ENCODE assay signal across 8 cellular contexts in genomic region chr4:101347557-101348366, GRCh38. TPM values are rescaled to one million over a fixed set of nuclear protein-coding genes. Genes with fewer than 3 reads are reported as not detected.
A peak's percentile ranks its signal among the peaks of the same experiment; 100 is the strongest.
DNase-seq lines count a peak whose midpoint lies in the region; ATAC-seq and TF ChIP-seq lines count a peak whose summit lies in the region.

No MANE protein-coding gene starts in this region.

- DNase-seq in BJ (ENCODE audit: low read depth) (peak; percentile 76), NCI-H524 (lab: John Stamatoyannopoulos, UW) (peak; percentile 82 to 83), colonic mucosa (peak; percentile 100), left colon (peak; percentile 99)
- peak; percentile 98 for DNase-seq in activated CD4-positive, alpha-beta T cell treated with anti-CD3 and anti-CD28 coated beads for 48 hours
- peak; percentile 98 to 99 for DNase-seq in stimulated activated CD4-positive, alpha-beta T cell treated with anti-CD3 and anti-CD28 coated beads, Interleukin-1b, Interleukin-23, amount 100 ng/mL, for 4 hours (ENCODE audit: low read depth in 2 of 2)

- no peaks in the 10 kb centered on the region for H3K9me3 ChIP-seq in colonic mucosa

- CTCF ChIA-PET in BJ (lab: Yijun Ruan, JAX), result interaction anchor here (0.7 to 1.6 kb wide), 5 partner anchors 15 to 383 kb away, joined by 3 to 7 read pairs (median 4); no protein-coding TSS in a partner anchor

- H3K36me3 ChIP-seq in BJ (ENCODE audit: control insufficient read depth, insufficient read depth, low read length), result no peaks in the 10 kb centered on the region
- no peaks in the 10 kb centered on the region for H3K36me3 ChIP-seq in colonic mucosa

- peak; percentile 35; the same call in 1 of the 2 replicates for TF ChIP-seq CTCF in BJ (IDR thresholded peaks at IDR 0.05; ENCODE audit: insufficient read depth, low read depth, low read length)
- no peak for TF ChIP-seq CTCF in colonic mucosa (IDR thresholded peaks at IDR 0.05)

- H3K27me3 ChIP-seq in BJ (ENCODE audit: control insufficient read depth, insufficient read depth, low read length) (no peaks in the 10 kb centered on the region), colonic mucosa (no peaks in the 10 kb centered on the region)

- H3K4me1 ChIP-seq in colonic mucosa, result peaks cover 4% of the 10 kb centered on the region

- H3K4me3 ChIP-seq in BJ (ENCODE audit: low read depth, low read length) (peak overlapping the region; percentile 69), colonic mucosa (peak overlapping the region; percentile 83)

- peak overlapping the region; percentile 85 to 96 for H3K9ac ChIP-seq in colonic mucosa (ENCODE audit: low read depth in 2 of 2, low read length in 2 of 2)

- peak; percentile 84 for ATAC-seq in GM19324 (IDR thresholded peaks at IDR 0.05; ENCODE audit: low FRiP score, unreplicated experiment)
- ATAC-seq in HG03460 (IDR thresholded peaks at IDR 0.05; ENCODE audit: unreplicated experiment), result peak; percentile 73
- peak; percentile 83 for ATAC-seq in left colon

- peak overlapping the region; percentile 99 for H3K27ac ChIP-seq in colonic mucosa

- POLR2A ChIA-PET in BJ (lab: Charles Lee), result interaction anchor here (0.8 kb wide), 1 partner anchor 20 kb away, joined by 3 read pairs; no protein-coding TSS in a partner anchor

- intact Hi-C loops in colonic mucosa (cut with DNase I) (loop anchor here (10.0 kb wide), 1 partner anchor 163 kb away; no protein-coding TSS in a partner anchor), left colon (cut with DNase I, micrococcal nuclease) (loop anchor here in 1 of 2 donors (5.0 kb wide), 1 partner anchor 170 kb away; no protein-coding TSS in a partner anchor)

RNA-seq across cellular contexts. Expression of gene PPP3CA, which starts 0.4 kb away (rescaled TPM):
- polyA plus RNA-seq in BJ (2011; rRNA removed), result 10.6 and 20.0 TPM in 2 replicates
- 26.2 and 30.3 TPM in 2 replicates for polyA minus RNA-seq in BJ (2011; rRNA and poly(A)+ RNA removed)
- total RNA-seq in colonic mucosa, result 10 to 100 TPM; 34.5 to 43.9 TPM
- total RNA-seq in left colon, result 10 to 100 TPM; 38.0 to 59.5 TPM

Comparison
In these comparisons a context has a peak if more than half of its experiments do, and no peak if none do; other contexts are left out.
1. Peak in every context shown above with its lines: DNase-seq, ATAC-seq, H3K4me3 ChIP-seq and H3K27ac ChIP-seq.